25 cellular contexts compared by ENCODE assay signal in genomic region chrX:97066381-97066780, GRCh38.
"Had no signal": no experiment of that assay in that cellular context is flagged by ENCODE, and none has a peak within 500 bp of the region (broad histone marks: within the 10 kb centered on the region; RNA-seq: fewer than 3 reads in every experiment).

No MANE protein-coding gene starts in this region.

- DNase-seq: colonic mucosa; cortex of kidney; effector CD8-positive, alpha-beta T cell; effector memory CD8-positive, alpha-beta T cell; endodermal cell; erythroblast; esophagus squamous epithelium; foreskin melanocyte; gastrocnemius medialis; glutamatergic neuron; head of caudate nucleus; heart right ventricle; hippocampal formation; left cardiac atrium; left lung; left ventricle myocardium superior; lower lobe of right lung; mucosa of descending colon; naive B cell had no signal

- ATAC-seq: effector memory CD8-positive, alpha-beta T cell; esophagus mucosa; gastrocnemius medialis; heart right ventricle; left cardiac atrium; left lung; left ventricle myocardium superior; lower lobe of right lung; mucosa of descending colon had no signal

- H3K9me3 Mint-ChIP-seq: dendritic cell treated with granulocyte-macrophage colony-stimulating factor and Interleukin-4, amounts not matched to agents 40 ng/mL and 50 ng/mL, for 4 days; effector memory CD8-positive, alpha-beta T cell; endodermal cell; mesothelial cell of epicardium; naive B cell had no signal

- H3K36me3 Mint-ChIP-seq: mesothelial cell of epicardium, naive B cell had no signal

- H3K4me3 ChIP-seq: colonic mucosa, esophagus squamous epithelium, gastrocnemius medialis, heart right ventricle, left lung, lower lobe of right lung, mucosa of descending colon had no signal

- H3K27ac Mint-ChIP-seq: dendritic cell treated with granulocyte-macrophage colony-stimulating factor and Interleukin-4, amounts not matched to agents 40 ng/mL and 50 ng/mL, for 4 days; effector memory CD8-positive, alpha-beta T cell; endodermal cell; mesothelial cell of epicardium had no signal

- H3K9me3 ChIP-seq: colonic mucosa, esophagus squamous epithelium, gastrocnemius medialis, heart right ventricle, left lung, lower lobe of right lung, mucosa of descending colon had no signal

- H3K4me1 ChIP-seq: colonic mucosa, esophagus squamous epithelium, gastrocnemius medialis, heart right ventricle, left lung, lower lobe of right lung had no signal

- FAIRE-seq: endometrium, keratinocyte had no signal

- H3K27ac ChIP-seq: colonic mucosa, epithelial cell of prostate, esophagus squamous epithelium, gastrocnemius medialis, heart right ventricle, left lung, lower lobe of right lung had no signal

- H3K4me3 Mint-ChIP-seq: dendritic cell treated with granulocyte-macrophage colony-stimulating factor and Interleukin-4, amounts not matched to agents 40 ng/mL and 50 ng/mL, for 4 days; effector memory CD8-positive, alpha-beta T cell; endodermal cell; mesothelial cell of epicardium; naive B cell had no signal

- H3K27me3 Mint-ChIP-seq: dendritic cell treated with granulocyte-macrophage colony-stimulating factor and Interleukin-4, amounts not matched to agents 40 ng/mL and 50 ng/mL, for 4 days; effector memory CD8-positive, alpha-beta T cell; naive B cell had no signal

- H3K36me3 ChIP-seq: colonic mucosa, esophagus squamous epithelium, gastrocnemius medialis, heart right ventricle, left lung, lower lobe of right lung had no signal

- H3K4me1 Mint-ChIP-seq: endodermal cell had no signal

- H3K27me3 ChIP-seq: colonic mucosa, esophagus squamous epithelium, gastrocnemius medialis, left lung had no signal
